ENCODE assay signal across 10 cellular contexts in the genomic region with DNA sequence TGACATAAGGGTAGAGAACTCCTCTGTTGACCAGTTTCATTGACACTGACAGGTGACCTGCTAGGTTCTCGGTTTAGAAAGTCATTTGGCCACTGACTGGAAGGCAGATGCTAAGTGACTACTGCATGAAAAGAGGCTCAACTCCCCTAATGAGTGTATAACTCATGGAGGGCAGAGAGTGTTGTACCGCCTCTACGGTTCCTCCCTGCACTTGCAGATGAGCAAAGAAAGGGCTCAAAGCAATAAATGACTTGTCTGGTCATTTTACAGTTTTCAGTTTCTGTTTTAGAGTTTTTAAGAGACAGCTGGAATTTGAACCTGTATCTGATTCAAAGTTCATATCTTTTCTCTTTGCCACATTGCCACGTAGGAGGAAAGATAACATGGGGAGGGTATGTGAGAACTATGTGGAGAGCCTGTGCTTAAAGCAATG. TPM values are rescaled to one million over a fixed set of nuclear protein-coding genes. Genes with fewer than 3 reads are reported as not detected.
A peak's percentile ranks its signal among the peaks of the same experiment; 100 is the strongest.
DNase-seq lines count a peak whose midpoint lies in the region; ATAC-seq and TF ChIP-seq lines count a peak whose summit lies in the region.
"Had no signal": no experiment of that assay in that cellular context is flagged by ENCODE, and none has a peak within 500 bp of the region (broad histone marks: within the 10 kb centered on the region; RNA-seq: fewer than 3 reads in every experiment).

No MANE protein-coding gene starts in this region.

- in situ Hi-C loops in GM13976 (cut with MboI; ENCODE audit: low sequenced_read_pairs, unreplicated experiment): no loop called here
- in situ Hi-C loops in HAP-1 (cut with MboI; ENCODE audit: low sequenced_read_pairs): no loop called here

- H3K9me3 ChIP-seq in HAP-1: no peaks in the 10 kb centered on the region

- H3K4me3 Mint-ChIP-seq in T-helper 2 cell treated with Interferon-gamma antibody and Interleukin-4, amounts not matched to agents 5 μg/mL and 100 μg/mL, for 36 hours: no peak overlapping the region

- no peak overlapping the region for H3K27ac Mint-ChIP-seq in T-helper 2 cell treated with Interferon-gamma antibody and Interleukin-4, amounts not matched to agents 5 μg/mL and 100 μg/mL, for 36 hours

- H3K4me1 Mint-ChIP-seq in T-helper 2 cell treated with Interferon-gamma antibody and Interleukin-4, amounts not matched to agents 5 μg/mL and 100 μg/mL, for 36 hours (ENCODE audit: low read depth): peaks cover 33% of the 10 kb centered on the region

- no peaks in the 10 kb centered on the region for H3K36me3 ChIP-seq in HAP-1 (replicated peaks)

- TF ChIP-seq CTCF in GM13976 (IDR thresholded peaks at IDR 0.05; ENCODE audit: borderline replicate concordance, control extremely low read depth, extremely low read depth, insufficient read depth, missing control alignments): no peak

- peaks cover 5% of the 10 kb centered on the region for H3K27me3 ChIP-seq in HAP-1 (ENCODE audit: low read depth)

- no peaks in the 10 kb centered on the region for H3K27me3 Mint-ChIP-seq in T-helper 2 cell treated with Interferon-gamma antibody and Interleukin-4, amounts not matched to agents 5 μg/mL and 100 μg/mL, for 36 hours (ENCODE audit: low read depth)

- peaks cover 3% of the 10 kb centered on the region for H3K36me3 Mint-ChIP-seq in T-helper 2 cell treated with Interferon-gamma antibody and Interleukin-4, amounts not matched to agents 5 μg/mL and 100 μg/mL, for 36 hours (ENCODE audit: low read depth)

- ATAC-seq in GM19397 (IDR thresholded peaks at IDR 0.05; ENCODE audit: unreplicated experiment) (peak; percentile 89), HG03039 (IDR thresholded peaks at IDR 0.05; ENCODE audit: unreplicated experiment) (peak; percentile 93)
- ATAC-seq: Panc1 had no signal

- H3K4me1 ChIP-seq in HAP-1: no peaks in the 10 kb centered on the region

- H3K9me3 Mint-ChIP-seq in T-helper 2 cell treated with Interferon-gamma antibody and Interleukin-4, amounts not matched to agents 5 μg/mL and 100 μg/mL, for 36 hours: no peaks in the 10 kb centered on the region

- DNase-seq in GM13976 (ENCODE audit: low spot score) (peak; percentile 56), HT-29 (ENCODE audit: low spot score) (no peak), Kasumi-1 (lab: John Stamatoyannopoulos, UW) (no peak), HAP-1 (ENCODE audit: low spot score in 2 of 2) (no peak), midbrain (lab: John Stamatoyannopoulos, UW) (no peak)
- peak; percentile 15 for DNase-seq in T-helper 2 cell treated with Interferon-gamma antibody and Interleukin-4, amounts not matched to agents 5 μg/mL and 100 μg/mL, for 36 hours (ENCODE audit: low spot score)
- DNase-seq: dermis blood vessel endothelial cell had no signal

- no peak overlapping the region for H3K4me3 ChIP-seq in HAP-1

RNA-seq across cellular contexts. Expression of a gene that starts 2.9 kb away (rescaled TPM):
- total RNA-seq in HT-29 (2014; rRNA removed; shearing (Covaris generic)): not detected in 2 replicates

Comparison
In these comparisons a context has a peak if more than half of its experiments do, and no peak if none do; other contexts are left out.
1. DNase-seq: peak in GM13976 (single experiment) and T-helper 2 cell treated with Interferon-gamma antibody and Interleukin-4, amounts not matched to agents 5 μg/mL and 100 μg/mL, for 36 hours (single experiment); none in HT-29 (single experiment), Kasumi-1 (0 of 2), HAP-1 (0 of 2) and midbrain (single experiment).